In the genomic region with DNA sequence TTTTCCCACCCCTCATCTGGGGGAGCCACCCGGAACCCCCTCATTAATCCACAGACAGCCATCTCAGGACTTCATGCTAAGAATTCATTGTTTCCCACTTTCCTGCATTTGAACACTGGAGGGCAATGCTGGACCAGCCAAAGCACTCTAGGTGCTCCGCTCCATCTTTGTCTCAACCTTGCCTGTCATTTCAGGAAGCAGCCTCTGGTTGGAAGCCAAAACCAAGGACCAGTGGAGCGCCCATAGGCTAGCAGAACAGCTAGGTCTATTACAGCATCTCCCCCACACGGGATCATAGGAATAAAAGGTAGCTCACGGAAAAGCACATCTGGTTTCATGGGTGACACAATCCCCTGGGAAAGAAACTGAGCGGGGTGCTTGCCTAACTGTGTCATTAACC, we compare ENCODE assay signal across 8 cellular contexts.
DNase-seq lines count a peak whose midpoint lies in the region; ATAC-seq and TF ChIP-seq lines count a peak whose summit lies in the region.

No MANE protein-coding gene starts in this region.

- no peaks in the 10 kb centered on the region for H3K9me3 Mint-ChIP-seq in activated T-cell treated with anti-CD3 and anti-CD28 coated beads, Interleukin-2, amount 50 U/mL, for 72 hours

- H3K9me3 ChIP-seq in Peyer's patch, result no peaks in the 10 kb centered on the region

- no peak overlapping the region for H3K4me3 ChIP-seq in Peyer's patch

- TF ChIP-seq CTCF in Peyer's patch (IDR thresholded peaks at IDR 0.05), result peak; percentile 21 to 49 (median 46)

- ATAC-seq in HG03378 (IDR thresholded peaks at IDR 0.05; ENCODE audit: unreplicated experiment) (peak; percentile 49), HG02571 (IDR thresholded peaks at IDR 0.05; ENCODE audit: unreplicated experiment) (no peak), GM19455 (IDR thresholded peaks at IDR 0.05; ENCODE audit: unreplicated experiment) (no peak)
- ATAC-seq in activated T-cell treated with anti-CD3 and anti-CD28 coated beads, Interleukin-2, amount 50 U/mL, for 72 hours (replicated peaks in 1 of 2), result no peak

- H3K27me3 ChIP-seq in Peyer's patch, result no peaks in the 10 kb centered on the region

- peak; percentile 67 for DNase-seq in ELF-1 (ENCODE audit: low read depth, low spot score)
- DNase-seq in Peyer's patch, result peak in 2 of 3 donors; percentile 39 to 66
- peak; percentile 44 to 47 for DNase-seq in erythroblast (lab: John Stamatoyannopoulos, UW)
- peak; percentile 35 for DNase-seq in middle frontal gyrus (ENCODE audit: extremely low spot score, low spot score)
- no peak for DNase-seq in activated T-cell treated with anti-CD3 and anti-CD28 coated beads, Interleukin-2, amount 50 U/mL, for 72 hours

- H3K4me3 Mint-ChIP-seq in activated T-cell treated with anti-CD3 and anti-CD28 coated beads, Interleukin-2, amount 50 U/mL, for 72 hours, result no peak overlapping the region

- H3K4me1 ChIP-seq in Peyer's patch, result no peaks in the 10 kb centered on the region

- no peak overlapping the region for H3K27ac ChIP-seq in Peyer's patch

- no peak overlapping the region for H3K27ac Mint-ChIP-seq in activated T-cell treated with anti-CD3 and anti-CD28 coated beads, Interleukin-2, amount 50 U/mL, for 72 hours

- TF ChIP-seq POLR2A in Peyer's patch (IDR thresholded peaks at IDR 0.05), result no peak
- no peak for TF ChIP-seq POLR2A in erythroblast (IDR thresholded peaks at IDR 0.05; ENCODE audit: low read length)

- H3K27me3 Mint-ChIP-seq in activated T-cell treated with anti-CD3 and anti-CD28 coated beads, Interleukin-2, amount 50 U/mL, for 72 hours (ENCODE audit: low read depth), result no peaks in the 10 kb centered on the region

- no peaks in the 10 kb centered on the region for H3K36me3 Mint-ChIP-seq in activated T-cell treated with anti-CD3 and anti-CD28 coated beads, Interleukin-2, amount 50 U/mL, for 72 hours (ENCODE audit: insufficient read depth in 2 of 2)

- H3K36me3 ChIP-seq in Peyer's patch, result no peaks in the 10 kb centered on the region

- no peaks in the 10 kb centered on the region for H3K4me1 Mint-ChIP-seq in activated T-cell treated with anti-CD3 and anti-CD28 coated beads, Interleukin-2, amount 50 U/mL, for 72 hours (ENCODE audit: low read depth)

Comparison
In these comparisons a context has a peak if more than half of its experiments do, and no peak if none do; other contexts are left out.
1. DNase-seq: peak in ELF-1 (single experiment), Peyer's patch (2 of 3), erythroblast (2 of 2) and middle frontal gyrus (single experiment); none in activated T-cell treated with anti-CD3 and anti-CD28 coated beads, Interleukin-2, amount 50 U/mL, for 72 hours (0 of 2).